ENCODE assay signal across 1 cellular context in the genomic region with DNA sequence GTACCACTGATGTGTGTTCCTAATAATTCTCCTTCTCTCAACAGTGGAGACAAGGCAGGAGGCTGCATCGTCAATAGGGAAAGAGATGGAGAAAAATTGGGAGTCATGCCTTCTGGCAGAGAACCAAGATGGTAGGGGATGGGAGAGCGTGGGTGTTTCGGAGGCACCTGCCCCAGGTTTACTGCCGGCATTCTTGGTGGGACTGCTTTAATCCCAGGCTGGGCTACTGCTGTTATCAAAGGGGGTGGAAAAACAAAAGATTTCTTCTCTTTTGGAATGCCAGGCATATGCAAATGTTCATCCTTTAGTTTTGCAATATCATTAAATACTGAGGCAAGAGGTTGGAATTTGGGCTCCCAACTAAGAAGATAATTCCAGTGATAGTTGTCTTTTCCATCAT.
TF ChIP-seq lines count a peak whose summit lies in the region.

No MANE protein-coding gene starts in this region.

TF ChIP-seq in GM23338, 12 proteins besides CTCF, POLR2A, EP300 and RAD21 (continued from another document):
- no peak for TF ChIP-seq EZH2 (IDR thresholded peaks at IDR 0.05; ENCODE audit: low read depth, unreplicated experiment)
- TF ChIP-seq, protein P1, sequence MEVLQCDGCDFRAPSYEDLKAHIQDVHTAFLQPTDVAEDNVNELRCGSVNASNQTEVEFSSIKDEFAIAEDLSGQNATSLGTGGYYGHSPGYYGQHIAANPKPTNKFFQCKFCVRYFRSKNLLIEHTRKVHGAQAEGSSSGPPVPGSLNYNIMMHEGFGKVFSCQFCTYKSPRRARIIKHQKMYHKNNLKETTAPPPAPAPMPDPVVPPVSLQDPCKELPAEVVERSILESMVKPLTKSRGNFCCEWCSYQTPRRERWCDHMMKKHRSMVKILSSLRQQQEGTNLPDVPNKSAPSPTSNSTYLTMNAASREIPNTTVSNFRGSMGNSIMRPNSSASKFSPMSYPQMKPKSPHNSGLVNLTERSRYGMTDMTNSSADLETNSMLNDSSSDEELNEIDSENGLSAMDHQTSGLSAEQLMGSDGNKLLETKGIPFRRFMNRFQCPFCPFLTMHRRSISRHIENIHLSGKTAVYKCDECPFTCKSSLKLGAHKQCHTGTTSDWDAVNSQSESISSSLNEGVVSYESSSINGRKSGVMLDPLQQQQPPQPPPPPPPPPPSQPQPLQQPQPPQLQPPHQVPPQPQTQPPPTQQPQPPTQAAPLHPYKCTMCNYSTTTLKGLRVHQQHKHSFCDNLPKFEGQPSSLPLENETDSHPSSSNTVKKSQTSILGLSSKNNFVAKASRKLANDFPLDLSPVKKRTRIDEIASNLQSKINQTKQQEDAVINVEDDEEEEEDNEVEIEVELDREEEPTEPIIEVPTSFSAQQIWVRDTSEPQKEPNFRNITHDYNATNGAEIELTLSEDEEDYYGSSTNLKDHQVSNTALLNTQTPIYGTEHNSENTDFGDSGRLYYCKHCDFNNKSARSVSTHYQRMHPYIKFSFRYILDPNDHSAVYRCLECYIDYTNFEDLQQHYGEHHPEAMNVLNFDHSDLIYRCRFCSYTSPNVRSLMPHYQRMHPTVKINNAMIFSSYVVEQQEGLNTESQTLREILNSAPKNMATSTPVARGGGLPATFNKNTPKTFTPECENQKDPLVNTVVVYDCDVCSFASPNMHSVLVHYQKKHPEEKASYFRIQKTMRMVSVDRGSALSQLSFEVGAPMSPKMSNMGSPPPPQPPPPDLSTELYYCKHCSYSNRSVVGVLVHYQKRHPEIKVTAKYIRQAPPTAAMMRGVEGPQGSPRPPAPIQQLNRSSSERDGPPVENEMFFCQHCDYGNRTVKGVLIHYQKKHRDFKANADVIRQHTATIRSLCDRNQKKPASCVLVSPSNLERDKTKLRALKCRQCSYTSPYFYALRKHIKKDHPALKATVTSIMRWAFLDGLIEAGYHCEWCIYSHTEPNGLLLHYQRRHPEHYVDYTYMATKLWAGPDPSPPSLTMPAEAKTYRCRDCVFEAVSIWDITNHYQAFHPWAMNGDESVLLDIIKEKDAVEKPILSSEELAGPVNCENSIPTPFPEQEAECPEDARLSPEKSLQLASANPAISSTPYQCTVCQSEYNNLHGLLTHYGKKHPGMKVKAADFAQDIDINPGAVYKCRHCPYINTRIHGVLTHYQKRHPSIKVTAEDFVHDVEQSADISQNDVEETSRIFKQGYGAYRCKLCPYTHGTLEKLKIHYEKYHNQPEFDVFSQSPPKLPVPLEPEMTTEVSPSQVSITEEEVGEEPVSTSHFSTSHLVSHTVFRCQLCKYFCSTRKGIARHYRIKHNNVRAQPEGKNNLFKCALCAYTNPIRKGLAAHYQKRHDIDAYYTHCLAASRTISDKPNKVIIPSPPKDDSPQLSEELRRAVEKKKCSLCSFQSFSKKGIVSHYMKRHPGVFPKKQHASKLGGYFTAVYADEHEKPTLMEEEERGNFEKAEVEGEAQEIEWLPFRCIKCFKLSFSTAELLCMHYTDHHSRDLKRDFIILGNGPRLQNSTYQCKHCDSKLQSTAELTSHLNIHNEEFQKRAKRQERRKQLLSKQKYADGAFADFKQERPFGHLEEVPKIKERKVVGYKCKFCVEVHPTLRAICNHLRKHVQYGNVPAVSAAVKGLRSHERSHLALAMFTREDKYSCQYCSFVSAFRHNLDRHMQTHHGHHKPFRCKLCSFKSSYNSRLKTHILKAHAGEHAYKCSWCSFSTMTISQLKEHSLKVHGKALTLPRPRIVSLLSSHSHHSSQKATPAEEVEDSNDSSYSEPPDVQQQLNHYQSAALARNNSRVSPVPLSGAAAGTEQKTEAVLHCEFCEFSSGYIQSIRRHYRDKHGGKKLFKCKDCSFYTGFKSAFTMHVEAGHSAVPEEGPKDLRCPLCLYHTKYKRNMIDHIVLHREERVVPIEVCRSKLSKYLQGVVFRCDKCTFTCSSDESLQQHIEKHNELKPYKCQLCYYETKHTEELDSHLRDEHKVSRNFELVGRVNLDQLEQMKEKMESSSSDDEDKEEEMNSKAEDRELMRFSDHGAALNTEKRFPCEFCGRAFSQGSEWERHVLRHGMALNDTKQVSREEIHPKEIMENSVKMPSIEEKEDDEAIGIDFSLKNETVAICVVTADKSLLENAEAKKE (CRISPR knock-in tag; IDR thresholded peaks at IDR 0.05) = no peak
- no peak for TF ChIP-seq NANOG (IDR thresholded peaks at IDR 0.05; ENCODE audit: borderline replicate concordance)
- TF ChIP-seq POLR2AphosphoS5 (IDR thresholded peaks at IDR 0.05; ENCODE audit: low read depth) = no peak
